19 cellular contexts compared by ENCODE assay signal in the genomic region with DNA sequence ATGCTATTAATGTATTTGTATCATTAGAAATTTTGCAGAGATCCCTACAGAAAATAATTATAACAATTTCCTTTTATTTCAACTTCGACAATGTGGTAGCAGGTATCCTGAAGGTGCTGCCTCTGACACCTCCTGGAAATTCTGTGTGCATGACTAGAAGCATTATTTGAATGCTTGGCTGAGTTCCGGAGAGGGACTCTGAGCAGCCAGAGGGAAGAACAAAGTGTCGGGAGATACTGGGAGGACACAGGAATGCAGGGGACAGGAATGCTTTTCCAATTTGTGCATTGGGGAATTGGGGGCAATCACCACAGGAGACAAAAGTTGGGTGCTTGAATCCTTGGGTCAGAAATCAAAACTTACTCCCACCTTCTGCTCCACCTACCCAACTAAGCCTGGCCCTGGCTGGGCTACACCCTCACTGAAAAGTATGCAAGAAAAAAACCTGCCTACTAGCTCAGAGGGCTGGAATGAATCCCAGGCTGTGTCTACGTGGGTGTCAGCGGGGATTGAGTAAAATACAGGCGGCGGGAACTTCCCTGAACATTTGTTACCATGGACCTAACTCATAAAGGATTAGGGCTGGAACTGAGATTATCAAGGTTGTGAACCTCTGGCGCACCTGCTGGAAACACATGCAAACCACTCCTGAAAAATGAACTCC.
"Had no signal": no experiment of that assay in that cellular context is flagged by ENCODE, and none has a peak within 500 bp of the region (broad histone marks: within the 10 kb centered on the region; RNA-seq: fewer than 3 reads in every experiment).

No MANE protein-coding gene starts in this region.

- H3K27ac Mint-ChIP-seq: activated CD4-positive, alpha-beta memory T cell treated with anti-CD3 and anti-CD28 coated beads, Interleukin-2, amount 10 ng/mL, durations not matched to agents 7 days and 5 days; activated CD4-positive, alpha-beta T cell treated with anti-CD3 and anti-CD28 coated beads for 36 hours; activated naive CD4-positive, alpha-beta T cell treated with anti-CD3 and anti-CD28 coated beads, Interleukin-2, amount 50 U/mL, for 24 hours; immature natural killer cell; stimulated activated naive CD8-positive, alpha-beta T cell treated with anti-CD3 and anti-CD28 coated beads, Interleukin-15, amount 100 ng/mL, for 72 hours; T-helper 17 cell had no signal

- DNase-seq: activated CD4-positive, alpha-beta memory T cell treated with anti-CD3 and anti-CD28 coated beads, Interleukin-2, amount 10 ng/mL, durations not matched to agents 7 days and 5 days; activated CD4-positive, alpha-beta T cell treated with anti-CD3 and anti-CD28 coated beads for 36 hours; activated effector memory CD4-positive, alpha-beta T cell treated with Interleukin-2 at 50 U/mL for 16 hours; activated T-cell treated with anti-CD3 and anti-CD28 coated beads, Interleukin-2, amount 50 U/mL, for 4 hours; adrenal gland; central memory CD4-positive, alpha-beta T cell; cortex of kidney; effector CD8-positive, alpha-beta T cell; foreskin keratinocyte; immature natural killer cell; left lung; psoas muscle; sigmoid colon; stimulated activated CD4-positive, alpha-beta T cell treated with anti-CD3 and anti-CD28 coated beads, Interleukin-1b, Interleukin-23, amount 100 ng/mL, for 48 hours; stimulated activated naive CD8-positive, alpha-beta T cell treated with anti-CD3 and anti-CD28 coated beads, Interleukin-15, amount 100 ng/mL, for 72 hours; T-helper 17 cell; testis had no signal

- H3K36me3 ChIP-seq: adrenal gland, left lung, sigmoid colon had no signal

- H3K27ac ChIP-seq: adrenal gland, foreskin keratinocyte, left lung, psoas muscle, sigmoid colon, testis had no signal

- H3K4me3 Mint-ChIP-seq: activated CD4-positive, alpha-beta memory T cell treated with anti-CD3 and anti-CD28 coated beads, Interleukin-2, amount 10 ng/mL, durations not matched to agents 7 days and 5 days; activated CD4-positive, alpha-beta T cell treated with anti-CD3 and anti-CD28 coated beads for 36 hours; activated naive CD4-positive, alpha-beta T cell treated with anti-CD3 and anti-CD28 coated beads, Interleukin-2, amount 50 U/mL, for 24 hours; activated T-cell treated with anti-CD3 and anti-CD28 coated beads, Interleukin-2, amount 50 U/mL, for 4 hours; immature natural killer cell; nephron; stimulated activated naive CD8-positive, alpha-beta T cell treated with anti-CD3 and anti-CD28 coated beads, Interleukin-15, amount 100 ng/mL, for 72 hours; T-helper 17 cell had no signal

- H3K4me1 Mint-ChIP-seq: activated CD4-positive, alpha-beta memory T cell treated with anti-CD3 and anti-CD28 coated beads, Interleukin-2, amount 10 ng/mL, durations not matched to agents 7 days and 5 days; activated CD4-positive, alpha-beta T cell treated with anti-CD3 and anti-CD28 coated beads for 36 hours; activated naive CD4-positive, alpha-beta T cell treated with anti-CD3 and anti-CD28 coated beads, Interleukin-2, amount 50 U/mL, for 24 hours; immature natural killer cell; stimulated activated naive CD8-positive, alpha-beta T cell treated with anti-CD3 and anti-CD28 coated beads, Interleukin-15, amount 100 ng/mL, for 72 hours; T-helper 17 cell had no signal

- H3K4me3 ChIP-seq: adrenal gland, left lung, psoas muscle, sigmoid colon, testis had no signal

- H3K4me1 ChIP-seq: adrenal gland, foreskin keratinocyte, left lung, psoas muscle, sigmoid colon, testis had no signal

- H3K27me3 ChIP-seq: adrenal gland, foreskin keratinocyte, left lung, sigmoid colon, testis had no signal

- H3K9me3 Mint-ChIP-seq: activated naive CD4-positive, alpha-beta T cell treated with anti-CD3 and anti-CD28 coated beads, Interleukin-2, amount 50 U/mL, for 24 hours; activated T-cell treated with anti-CD3 and anti-CD28 coated beads, Interleukin-2, amount 50 U/mL, for 4 hours; nephron had no signal

- H3K9me3 ChIP-seq: adrenal gland, left lung, psoas muscle, sigmoid colon, testis had no signal

- H3K36me3 Mint-ChIP-seq: activated naive CD4-positive, alpha-beta T cell treated with anti-CD3 and anti-CD28 coated beads, Interleukin-2, amount 50 U/mL, for 24 hours; immature natural killer cell had no signal

- H3K27me3 Mint-ChIP-seq: activated CD4-positive, alpha-beta memory T cell treated with anti-CD3 and anti-CD28 coated beads, Interleukin-2, amount 10 ng/mL, durations not matched to agents 7 days and 5 days; activated CD4-positive, alpha-beta T cell treated with anti-CD3 and anti-CD28 coated beads for 36 hours; activated naive CD4-positive, alpha-beta T cell treated with anti-CD3 and anti-CD28 coated beads, Interleukin-2, amount 50 U/mL, for 24 hours; stimulated activated naive CD8-positive, alpha-beta T cell treated with anti-CD3 and anti-CD28 coated beads, Interleukin-15, amount 100 ng/mL, for 72 hours; T-helper 17 cell had no signal
